In genomic region chr5:42950466-42951168, GRCh38 we compare ENCODE assay signal across 8 cellular contexts.
DNase-seq lines count a peak whose midpoint lies in the region; ATAC-seq, FAIRE-seq and TF ChIP-seq lines count a peak whose summit lies in the region.

No MANE protein-coding gene starts in this region.

- H3K4me2 ChIP-seq in PC-9: peak overlapping the region; percentile 77

- DNase-seq in AG20443 (ENCODE audit: low spot score) (peak; percentile 94), PC-9 (peak; percentile 97 to 100), fibroblast of pulmonary artery (ENCODE audit: low read depth) (peak; percentile 100), pancreas (peak in 4 of 6 donors; percentile 35 to 74 (median 56)), upper lobe of left lung (peak in 1 of 2 donors; percentile 91)
- peak; percentile 75 for DNase-seq in activated T-cell treated with anti-CD3 and anti-CD28 coated beads, Interleukin-2, amount 50 U/mL, for 24 hours

- H3K27me3 ChIP-seq in PC-9 (ENCODE audit: insufficient read depth, low read depth) (no peaks in the 10 kb centered on the region), pancreas (peaks cover 5 to 42% (median 25%) of the 10 kb centered on the region in 4 donors), upper lobe of left lung (peaks cover 0 to 35% (median 6%) of the 10 kb centered on the region in 4 donors)

- H3K36me3 Mint-ChIP-seq in activated T-cell treated with anti-CD3 and anti-CD28 coated beads, Interleukin-2, amount 50 U/mL, for 24 hours (ENCODE audit: low read depth): peaks cover 23% of the 10 kb centered on the region

- H3K9me3 ChIP-seq in PC-9 (ENCODE audit: insufficient read depth, low read depth) (peaks cover 63% of the 10 kb centered on the region), pancreas (no peaks in the 10 kb centered on the region), upper lobe of left lung (peaks cover 0 to 18% (median 5%) of the 10 kb centered on the region in 4 donors)

- H3K4me1 Mint-ChIP-seq in activated T-cell treated with anti-CD3 and anti-CD28 coated beads, Interleukin-2, amount 50 U/mL, for 24 hours (ENCODE audit: low read depth): peaks cover 36% of the 10 kb centered on the region

- ATAC-seq in HG03342 (IDR thresholded peaks at IDR 0.05; ENCODE audit: unreplicated experiment) (peak; percentile 33), pancreas (peak; percentile 86 to 90 (median 89)), upper lobe of left lung (ENCODE audit: low FRiP score in 2 of 2) (peak; percentile 87 to 89)

- no peak for FAIRE-seq in pancreas (lab: Jason Lieb, UNC)

- POLR2A ChIA-PET in PC-9 (lab: Charles Lee; ENCODE audit: unreplicated experiment): interaction anchor here (0.6 to 2.0 kb wide), 16 partner anchors 27 to 1086 kb away, joined by 3 to 23 read pairs (median 6); partner anchors contain the start of gene ANXA2R

- TF ChIP-seq POLR2A in GM19099 (IDR thresholded peaks at IDR 0.05; ENCODE audit: extremely low read depth, insufficient read length, low read depth) (peak; percentile 33), upper lobe of left lung (IDR thresholded peaks at IDR 0.05) (peak in 3 of 4 donors; percentile 42 to 74 (median 57))

- H3K79me2 ChIP-seq in PC-9 (ENCODE audit: low read depth): peaks cover 7% of the 10 kb centered on the region; the same call in 1 of the 2 replicates

- H3K4me1 ChIP-seq in PC-9 (replicated peaks; ENCODE audit: insufficient read depth) (peaks cover 29% of the 10 kb centered on the region), pancreas (peaks cover 0 to 4% (median 0%) of the 10 kb centered on the region in 3 donors), upper lobe of left lung (peaks cover 32 to 38% (median 36%) of the 10 kb centered on the region in 4 donors)

- peak overlapping the region; percentile 96 for H3K27ac ChIP-seq in PC-9
- peak overlapping the region in 3 of 4 donors; percentile 44 to 76 (median 69) for H3K27ac ChIP-seq in pancreas
- H3K27ac ChIP-seq in upper lobe of left lung: peak overlapping the region; percentile 92 to 99 (median 98)

- H3K4me3 Mint-ChIP-seq in activated T-cell treated with anti-CD3 and anti-CD28 coated beads, Interleukin-2, amount 50 U/mL, for 24 hours: peak overlapping the region; percentile 87

- peaks cover 19% of the 10 kb centered on the region; the same call in 1 of the 2 replicates for H3K36me3 ChIP-seq in PC-9 (ENCODE audit: low read depth)
- H3K36me3 ChIP-seq in pancreas: no peaks in the 10 kb centered on the region
- H3K36me3 ChIP-seq in upper lobe of left lung: no peaks in the 10 kb centered on the region

- H4K20me1 ChIP-seq in PC-9 (ENCODE audit: insufficient read depth): no peaks in the 10 kb centered on the region

- H3K9me3 Mint-ChIP-seq in activated T-cell treated with anti-CD3 and anti-CD28 coated beads, Interleukin-2, amount 50 U/mL, for 24 hours: peaks cover 14% of the 10 kb centered on the region

- H3K4me3 ChIP-seq in PC-9 (peak overlapping the region; percentile 55), fibroblast of pulmonary artery (replicated peaks; ENCODE audit: low read depth, low read length) (peak overlapping the region; percentile 66), pancreas (peak overlapping the region in 3 of 4 donors; percentile 26 to 52 (median 36)), upper lobe of left lung (peak overlapping the region; percentile 47 to 55 (median 50))

- BruUV-seq in PC-9 (replicated peaks; lab: Mats Ljungman, UMichigan): no TSS peak

- H3K27ac Mint-ChIP-seq in activated T-cell treated with anti-CD3 and anti-CD28 coated beads, Interleukin-2, amount 50 U/mL, for 24 hours: peak overlapping the region; percentile 98

- WGBS in pancreas, 2 donors: 5 to 6% methylated on average over 29 to 36 of the region's 36 CpGs
- 2 to 5% methylated on average over 16 to 34 of the region's 36 CpGs for WGBS in upper lobe of left lung, 2 donors

- peak overlapping the region; percentile 81 for H2AFZ ChIP-seq in PC-9

- TF ChIP-seq EP300 in upper lobe of left lung (IDR thresholded peaks at IDR 0.05): peak in 2 of 4 donors; percentile 11 to 18

- intact Hi-C loops in PC-9 (cut with micrococcal nuclease; ENCODE audit: unreplicated experiment): loop anchor here (1.0 to 5.0 kb wide), 12 partner anchors 19 to 477 kb away; partner anchors contain the start of gene HMGCS1
- intact Hi-C loops in pancreas (cut with DNase I): no loop called here

- TF ChIP-seq CTCF in PC-9 (conservative IDR thresholded peaks at IDR 0.05) (no peak), fibroblast of pulmonary artery (IDR thresholded peaks at IDR 0.05; ENCODE audit: low read length, missing control alignments) (no peak), pancreas (IDR thresholded peaks at IDR 0.05) (no peak), upper lobe of left lung (IDR thresholded peaks at IDR 0.05) (peak in 1 of 6 experiments; percentile 25)

- CTCF ChIA-PET in PC-9 (lab: Charles Lee): interaction anchor here (0.5 to 1.9 kb wide), 10 partner anchors 37 to 661 kb away, joined by 3 to 9 read pairs (median 5); partner anchors contain the start of gene ZNF131

- H3F3A ChIP-seq in PC-9 (ENCODE audit: insufficient read depth, low read depth): peaks cover 41% of the 10 kb centered on the region

- no peaks in the 10 kb centered on the region for H3K9me2 ChIP-seq in PC-9 (ENCODE audit: insufficient read depth)

- H3K27me3 Mint-ChIP-seq in activated T-cell treated with anti-CD3 and anti-CD28 coated beads, Interleukin-2, amount 50 U/mL, for 24 hours: no peaks in the 10 kb centered on the region

Comparison
In these comparisons a context has a peak if more than half of its experiments do, and no peak if none do; other contexts are left out.
1. ATAC-seq: peak in every context shown above with its lines; median percentile 89 in pancreas; 88 in upper lobe of left lung; 33 in HG03342.